Comparison of ENCODE assay signal across 8 cellular contexts in genomic region chr12:95789126-95790024, GRCh38. TPM values are rescaled to one million over a fixed set of nuclear protein-coding genes. Genes with fewer than 3 reads are reported as not detected.
A peak's percentile ranks its signal among the peaks of the same experiment; 100 is the strongest.
DNase-seq lines count a peak whose midpoint lies in the region; ATAC-seq and TF ChIP-seq lines count a peak whose summit lies in the region.

No MANE protein-coding gene starts in this region.

- H3K9me2 ChIP-seq in Loucy (replicated peaks; ENCODE audit: low read depth, low read length) = no peaks in the 10 kb centered on the region

- WGBS in spleen, 5 donors = 10 to 19% (median 14%) methylated on average over 23 to 39 of the region's 39 CpGs

- DNase-seq in astrocyte of the cerebellum (ENCODE audit: low read depth) (no peak), iPS-NIHi11 (ENCODE audit: low spot score) (peak; percentile 37), spleen (no peak), NOMO-1 treated with DMSO at 0.1 percent for 48 hours (lab: John Stamatoyannopoulos, UW; ENCODE audit: unreplicated experiment) (no peak)

- no peak for TF ChIP-seq CTCF in Loucy (conservative IDR thresholded peaks at IDR 0.05; ENCODE audit: low read length)
- TF ChIP-seq CTCF in astrocyte of the cerebellum (IDR thresholded peaks at IDR 0.05; ENCODE audit: low read depth, low read length, missing control alignments) = no peak
- no peak for TF ChIP-seq CTCF in spleen (IDR thresholded peaks at IDR 0.05 in 8 of 11, conservative IDR thresholded peaks at IDR 0.05 in 3 of 11)

- no peaks in the 10 kb centered on the region for H3K79me2 ChIP-seq in Loucy (ENCODE audit: insufficient read depth, low read length)

- in situ Hi-C loops in astrocyte of the cerebellum (cut with HindIII; ENCODE audit: low sequenced_read_pairs) = no loop called here

- H3K9me3 ChIP-seq in BLaER1 (no peaks in the 10 kb centered on the region), Loucy (ENCODE audit: insufficient read depth, low read depth, low read length) (no peaks in the 10 kb centered on the region), spleen (no peaks in the 10 kb centered on the region)

- no peaks in the 10 kb centered on the region for H3K36me3 ChIP-seq in BLaER1
- H3K36me3 ChIP-seq in Loucy (ENCODE audit: insufficient read depth, low read length) = no peaks in the 10 kb centered on the region
- H3K36me3 ChIP-seq in spleen = peaks cover 0 to 15% (median 0%) of the 10 kb centered on the region in 6 donors

- H3K4me1 ChIP-seq in BLaER1 (peaks cover 12% of the 10 kb centered on the region; the same call in 1 of the 2 replicates), Loucy (ENCODE audit: insufficient read depth, low read length, poor library complexity, severe bottlenecking) (peaks cover 4% of the 10 kb centered on the region), spleen (peaks cover 0 to 48% (median 19%) of the 10 kb centered on the region in 6 donors)

- TF ChIP-seq POLR2A in spleen (IDR thresholded peaks at IDR 0.05) = no peak

- intact Hi-C loops in spleen (cut with DNase I; ENCODE audit: low total_unique reads) = no loop called here

- H3F3A ChIP-seq in Loucy (ENCODE audit: low read depth) = no peaks in the 10 kb centered on the region

- H3K27me3 ChIP-seq in BLaER1 = peaks cover 69% of the 10 kb centered on the region
- H3K27me3 ChIP-seq in Loucy (ENCODE audit: insufficient read depth, low read length, poor library complexity, severe bottlenecking) = peaks cover 51% of the 10 kb centered on the region
- H3K27me3 ChIP-seq in spleen (replicated peaks in 1 of 7) = peaks cover 0 to 65% (median 31%) of the 10 kb centered on the region in 7 donors

- H3K4me3 ChIP-seq in BLaER1 (peak overlapping the region; percentile 72), Loucy (ENCODE audit: low read length, poor library complexity, severe bottlenecking) (peak overlapping the region; percentile 68), astrocyte of the cerebellum (ENCODE audit: low read depth, low read length) (peak overlapping the region; percentile 62), spleen (peak overlapping the region; percentile 51 to 86 (median 62))

- peak overlapping the region; percentile 98 for H3K4me2 ChIP-seq in BLaER1
- peak overlapping the region; percentile 70 for H3K4me2 ChIP-seq in Loucy (ENCODE audit: low read depth, low read length, poor library complexity, severe bottlenecking)

- H3K9ac ChIP-seq in BLaER1 = no peak overlapping the region
- no peak overlapping the region for H3K9ac ChIP-seq in Loucy (ENCODE audit: low read depth, low read length, poor library complexity, severe bottlenecking)

- H4K20me1 ChIP-seq in BLaER1 (peaks cover 36% of the 10 kb centered on the region), Loucy (ENCODE audit: insufficient read depth, low read length, poor library complexity, severe bottlenecking) (no peaks in the 10 kb centered on the region)

- H3K27ac ChIP-seq in BLaER1 = no peak overlapping the region
- H3K27ac ChIP-seq in spleen = peak overlapping the region; percentile 55 to 87 (median 86)

- no peak for ATAC-seq in GM18519 (IDR thresholded peaks at IDR 0.05; ENCODE audit: low FRiP score, unreplicated experiment)
- ATAC-seq in HG02759 (IDR thresholded peaks at IDR 0.05; ENCODE audit: unreplicated experiment) = no peak

- peak overlapping the region; percentile 57; the same call in 1 of the 2 replicates for H2AFZ ChIP-seq in Loucy (ENCODE audit: low read length)

RNA-seq across cellular contexts. Expression of gene NTN4, which starts 1.2 kb away (rescaled TPM):
- total RNA-seq in spleen = 100 to 1,000 TPM; 207 to 482 (median 350) TPM
- polyA plus RNA-seq in spleen = 10 to 100 TPM; 17.6 to 54.0 (median 22.9) TPM
